Comparison of ENCODE assay signal across 2 cellular contexts in genomic region chr7:140391634-140392033, GRCh38.
A peak's percentile ranks its signal among the peaks of the same experiment; 100 is the strongest.
TF ChIP-seq lines count a peak whose summit lies in the region.

No MANE protein-coding gene starts in this region.

TF ChIP-seq in HEK293, 187 proteins besides CTCF, POLR2A, EP300 and RAD21 (continued from another document):
- TF ChIP-seq ZNF518A (tag by site-specific recombination; conservative IDR thresholded peaks at IDR 0.05; ENCODE audit: low read depth): no peak
- no peak for TF ChIP-seq ZNF624 (tag by site-specific recombination; IDR thresholded peaks at IDR 0.05)
- peak; percentile 81 for TF ChIP-seq SCRT1 (tag by site-specific recombination; IDR thresholded peaks at IDR 0.05; ENCODE audit: borderline replicate concordance)
- TF ChIP-seq ZNF664 (tag by site-specific recombination; IDR thresholded peaks at IDR 0.05): no peak
- no peak for TF ChIP-seq YY2 (tag by site-specific recombination; IDR thresholded peaks at IDR 0.05)

TF ChIP-seq in K562, 482 proteins besides CTCF, POLR2A, EP300 and RAD21 (continued from another document and continues in another):
- no peak for TF ChIP-seq STAG1 (CRISPR knock-in tag; IDR thresholded peaks at IDR 0.05; ENCODE audit: borderline replicate concordance)
- peak; percentile 74 for TF ChIP-seq FOXM1 (IDR thresholded peaks at IDR 0.05; ENCODE audit: low read depth)
- TF ChIP-seq FOXM1 (CRISPR knock-in tag; IDR thresholded peaks at IDR 0.05; ENCODE audit: low read depth): no peak
- TF ChIP-seq RB1 (IDR thresholded peaks at IDR 0.05; ENCODE audit: low read depth): peak; percentile 22; the same call in 1 of the 2 replicates
- TF ChIP-seq FOXO4 (CRISPR knock-in tag; IDR thresholded peaks at IDR 0.05): no peak
- peak in 1 of 2 experiments; percentile 41; a peak in 1 of 4 replicates for TF ChIP-seq FOXA3 (CRISPR knock-in tag; conservative IDR thresholded peaks at IDR 0.05 in 1 of 2, IDR thresholded peaks at IDR 0.05 in 1 of 2)
- TF ChIP-seq SMARCC2 (IDR thresholded peaks at IDR 0.05; ENCODE audit: low read depth): peak; percentile 45; the same call in 1 of the 2 replicates
- peak; percentile 58; the same call in 1 of the 2 replicates for TF ChIP-seq DMBX1 (CRISPR knock-in tag; IDR thresholded peaks at IDR 0.05; ENCODE audit: borderline replicate concordance)
- TF ChIP-seq E2F8 (IDR thresholded peaks at IDR 0.05; ENCODE audit: low read depth, partially characterized antibody): no peak
- peak; percentile 64; the same call in 1 of the 2 replicates for TF ChIP-seq CBX5 (IDR thresholded peaks at IDR 0.05; ENCODE audit: borderline replicate concordance, low read depth)
- TF ChIP-seq ZNF124 (CRISPR knock-in tag; IDR thresholded peaks at IDR 0.05): no peak
- TF ChIP-seq MTA2 (IDR thresholded peaks at IDR 0.05; ENCODE audit: low read depth): peak; percentile 83
- peak; percentile 33; the same call in 1 of the 2 replicates for TF ChIP-seq JUND (IDR thresholded peaks at IDR 0.05; ENCODE audit: borderline replicate concordance, low read depth, low read length)
- no peak; the same call in 2 of the 3 replicates for TF ChIP-seq JUND (tag; IDR thresholded peaks at IDR 0.05; ENCODE audit: borderline replicate concordance, low read depth, low read length)
- TF ChIP-seq ZNF699 (CRISPR knock-in tag; IDR thresholded peaks at IDR 0.05; ENCODE audit: insufficient replicate concordance): no peak
- TF ChIP-seq ADNP (tag; IDR thresholded peaks at IDR 0.05): peak; percentile 61; the same call in 1 of the 2 replicates
- TF ChIP-seq MTA3 (IDR thresholded peaks at IDR 0.05; ENCODE audit: borderline replicate concordance): peak; percentile 71
- TF ChIP-seq SMARCE1 (IDR thresholded peaks at IDR 0.05): peak; percentile 40; the same call in 1 of the 2 replicates
- TF ChIP-seq HDAC3 (IDR thresholded peaks at IDR 0.05; ENCODE audit: borderline replicate concordance, partially characterized antibody): peak; percentile 79
- TF ChIP-seq TEAD1 (CRISPR knock-in tag; IDR thresholded peaks at IDR 0.05): 0 out of 4 replicates have a peak, but pooled peaks of 1 of the 2 experiments have one; percentile 42
- no peak for TF ChIP-seq ZBTB12 (CRISPR knock-in tag; IDR thresholded peaks at IDR 0.05)
- TF ChIP-seq GTF3C2 (IDR thresholded peaks at IDR 0.05; ENCODE audit: borderline replicate concordance, extremely low read depth, insufficient read length): no peak
- peak; percentile 90 for TF ChIP-seq DPF2 (IDR thresholded peaks at IDR 0.05)
- peak in 1 of 2 experiments; percentile 50; a peak in 1 of 4 replicates for TF ChIP-seq MAZ (CRISPR knock-in tag; conservative IDR thresholded peaks at IDR 0.05 in 1 of 2, IDR thresholded peaks at IDR 0.05 in 1 of 2)
- peak; percentile 88 for TF ChIP-seq DACH1 (IDR thresholded peaks at IDR 0.05; ENCODE audit: partially characterized antibody)
- TF ChIP-seq XRCC3 (IDR thresholded peaks at IDR 0.05): no peak
- peak; percentile 66 for TF ChIP-seq ZBTB2 (IDR thresholded peaks at IDR 0.05)
- TF ChIP-seq ATF4 (CRISPR knock-in tag; IDR thresholded peaks at IDR 0.05): no peak
- peak; percentile 96 for TF ChIP-seq KDM1A (IDR thresholded peaks at IDR 0.05)
- no peak for TF ChIP-seq NCOA2 (IDR thresholded peaks at IDR 0.05; ENCODE audit: partially characterized antibody in 2 of 2)
- peak; percentile 95 for TF ChIP-seq CBFA2T2 (conservative IDR thresholded peaks at IDR 0.05)
- TF ChIP-seq EHMT2 (IDR thresholded peaks at IDR 0.05): peak; percentile 46; the same call in 1 of the 2 replicates
- peak; percentile 29 for TF ChIP-seq MEIS2 (IDR thresholded peaks at IDR 0.05; ENCODE audit: partially characterized antibody)
- no peak for TF ChIP-seq ZNF277 (CRISPR knock-in tag; IDR thresholded peaks at IDR 0.05; ENCODE audit: borderline replicate concordance)
- TF ChIP-seq TSHZ1 (CRISPR knock-in tag; IDR thresholded peaks at IDR 0.05): no peak
- peak; percentile 71; the same call in 1 of the 2 replicates for TF ChIP-seq ARID3A (IDR thresholded peaks at IDR 0.05; ENCODE audit: borderline replicate concordance, low read depth, low read length)
- peak; percentile 26; the same call in 1 of the 2 replicates for TF ChIP-seq MAFF (IDR thresholded peaks at IDR 0.05; ENCODE audit: low read length)
- TF ChIP-seq GATA2 (CRISPR knock-in tag; IDR thresholded peaks at IDR 0.05): peak; percentile 75
- TF ChIP-seq ARID1B (IDR thresholded peaks at IDR 0.05): peak; percentile 96
- peak; percentile 62; the same call in 1 of the 2 replicates for TF ChIP-seq LEF1 (IDR thresholded peaks at IDR 0.05)
- TF ChIP-seq ETV6 (IDR thresholded peaks at IDR 0.05; ENCODE audit: borderline replicate concordance in 1 of 2, low read depth in 2 of 2, low read length in 1 of 2): no peak
- no peak for TF ChIP-seq ETV6 (CRISPR knock-in tag; IDR thresholded peaks at IDR 0.05; ENCODE audit: borderline replicate concordance)
- TF ChIP-seq ZEB2 (IDR thresholded peaks at IDR 0.05): peak; percentile 79; the same call in 1 of the 2 replicates
- peak; percentile 61; the same call in 1 of the 2 replicates for TF ChIP-seq PHB2 (IDR thresholded peaks at IDR 0.05; ENCODE audit: low read depth)
- 0 out of 4 replicates have a peak, but pooled peaks of 1 of the 2 experiments have one; percentile 11 for TF ChIP-seq NRF1 (conservative IDR thresholded peaks at IDR 0.05 in 1 of 2, IDR thresholded peaks at IDR 0.05 in 1 of 2)
